Comparison of ENCODE assay signal across 13 cellular contexts in genomic region chr6:20237677-20238460, GRCh38.
"Had no signal": no experiment of that assay in that cellular context is flagged by ENCODE, and none has a peak within 500 bp of the region (broad histone marks: within the 10 kb centered on the region; RNA-seq: fewer than 3 reads in every experiment).

No MANE protein-coding gene starts in this region.

- ATAC-seq: heart left ventricle, SK-N-SH treated with all-trans-retinoic acid at 6 μM for 48 hours had no signal

- H3K4me1 ChIP-seq: heart left ventricle, left ventricle myocardium inferior, tibial artery had no signal

- H3K36me3 Mint-ChIP-seq: activated naive CD8-positive, alpha-beta T cell had no signal

- H3K4me3 Mint-ChIP-seq: activated naive CD8-positive, alpha-beta T cell; T-helper 1 cell treated with Interleukin-12 subunit alpha and Interleukin-12 subunit beta and Interleukin-4 antibody, amounts not matched to agents 30 μg/mL and 1 μg/mL, for 36 hours had no signal

- H3K9me3 ChIP-seq: heart left ventricle, left ventricle myocardium inferior, ovary, tibial artery had no signal

- H3K27ac Mint-ChIP-seq: activated naive CD8-positive, alpha-beta T cell; T-helper 1 cell treated with Interleukin-12 subunit alpha and Interleukin-12 subunit beta and Interleukin-4 antibody, amounts not matched to agents 30 μg/mL and 1 μg/mL, for 36 hours had no signal

- H3K4me3 ChIP-seq: heart left ventricle, left ventricle myocardium inferior, ovary, skin epidermis, tibial artery had no signal

- H3K27ac ChIP-seq: brain microvascular endothelial cell, heart left ventricle, left ventricle myocardium inferior, ovary, skin epidermis, tibial artery had no signal

- H3K9me3 Mint-ChIP-seq: T-helper 1 cell treated with Interleukin-12 subunit alpha and Interleukin-12 subunit beta and Interleukin-4 antibody, amounts not matched to agents 30 μg/mL and 1 μg/mL, for 36 hours had no signal

- H3K27me3 ChIP-seq: brain microvascular endothelial cell, heart left ventricle, ovary had no signal

- H3K27me3 Mint-ChIP-seq: activated naive CD8-positive, alpha-beta T cell had no signal

- H3K36me3 ChIP-seq: brain microvascular endothelial cell, heart left ventricle, left ventricle myocardium inferior, ovary, tibial artery had no signal

- DNase-seq: activated CD4-positive, alpha-beta T cell treated with anti-CD3 and anti-CD28 coated beads, Interleukin-2, amount 50 U/mL, for 1 hour; activated effector memory CD4-positive, alpha-beta T cell treated with Interleukin-2 at 50 U/mL for 16 hours; amygdala; brain microvascular endothelial cell; heart left ventricle; left ventricle myocardium inferior; nephron progenitor cell; ovary; tibial artery had no signal
